In the genomic region with DNA sequence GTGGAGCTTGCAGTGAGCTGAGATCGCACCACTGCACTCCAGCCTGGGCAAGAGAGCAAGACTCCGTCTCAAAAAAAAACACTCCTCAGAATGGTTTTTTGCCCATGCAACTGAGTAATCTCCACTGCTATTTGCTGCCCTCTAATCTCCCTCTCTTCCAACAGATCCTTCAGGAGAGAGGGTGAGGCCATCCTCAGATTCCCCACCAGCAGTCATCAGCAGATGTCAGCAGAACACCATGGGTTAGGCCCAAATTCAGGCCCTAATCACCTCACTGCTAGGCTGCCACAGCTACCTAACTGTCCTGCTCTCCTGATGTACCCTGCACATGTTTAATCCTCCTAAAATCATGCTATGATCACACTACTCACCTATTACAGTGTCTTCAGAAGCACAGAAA, we compare ENCODE assay signal across 12 cellular contexts.
DNase-seq lines count a peak whose midpoint lies in the region; ATAC-seq lines count a peak whose summit lies in the region.
"Had no signal": no experiment of that assay in that cellular context is flagged by ENCODE, and none has a peak within 500 bp of the region (broad histone marks: within the 10 kb centered on the region; RNA-seq: fewer than 3 reads in every experiment).

No MANE protein-coding gene starts in this region.

- H3K27me3 Mint-ChIP-seq in activated CD4-positive, alpha-beta T cell treated with anti-CD3 and anti-CD28 coated beads, Interleukin-2, amount 10 ng/mL, durations not matched to agents 24 days and 14 days, result no peaks in the 10 kb centered on the region
- peaks cover 3% of the 10 kb centered on the region for H3K27me3 Mint-ChIP-seq in activated T-helper 17 cell treated with anti-CD3 and anti-CD28 coated beads, Interleukin-2, amount 50 U/mL, for 72 hours

- H3K9me3 Mint-ChIP-seq in activated CD4-positive, alpha-beta T cell treated with anti-CD3 and anti-CD28 coated beads, Interleukin-2, amount 10 ng/mL, durations not matched to agents 24 days and 14 days, result no peaks in the 10 kb centered on the region
- H3K9me3 Mint-ChIP-seq in activated T-helper 17 cell treated with anti-CD3 and anti-CD28 coated beads, Interleukin-2, amount 50 U/mL, for 72 hours, result no peaks in the 10 kb centered on the region

- DNase-seq in activated CD4-positive, alpha-beta T cell treated with anti-CD3 and anti-CD28 coated beads, Interleukin-2, amount 10 ng/mL, durations not matched to agents 24 days and 14 days, result no peak
- DNase-seq in activated CD4-positive, alpha-beta T cell treated with anti-CD3 and anti-CD28 coated beads, Interleukin-2, amount 50 U/mL, for 48 hours, result no peak
- DNase-seq in sciatic nerve (ENCODE audit: low spot score) (no peak), medulla oblongata (ENCODE audit: extremely low spot score) (no peak), KG1 (lab: John Stamatoyannopoulos, UW) (no peak)
- no peak for DNase-seq in central memory CD4-positive, alpha-beta T cell
- DNase-seq: activated CD4-positive, alpha-beta T cell treated with anti-CD3 and anti-CD28 coated beads for 4 hours; amniotic stem cell; left ventricle myocardium inferior; NCI-H1092 had no signal

- H3K4me1 Mint-ChIP-seq in activated CD4-positive, alpha-beta T cell treated with anti-CD3 and anti-CD28 coated beads, Interleukin-2, amount 10 ng/mL, durations not matched to agents 24 days and 14 days, result peaks cover 25% of the 10 kb centered on the region
- H3K4me1 Mint-ChIP-seq in activated T-helper 17 cell treated with anti-CD3 and anti-CD28 coated beads, Interleukin-2, amount 50 U/mL, for 72 hours, result peaks cover 10% of the 10 kb centered on the region

- no peak overlapping the region for H3K4me3 Mint-ChIP-seq in activated CD4-positive, alpha-beta T cell treated with anti-CD3 and anti-CD28 coated beads, Interleukin-2, amount 10 ng/mL, durations not matched to agents 24 days and 14 days
- H3K4me3 Mint-ChIP-seq in activated T-helper 17 cell treated with anti-CD3 and anti-CD28 coated beads, Interleukin-2, amount 50 U/mL, for 72 hours, result no peak overlapping the region

- H3K27ac Mint-ChIP-seq in activated CD4-positive, alpha-beta T cell treated with anti-CD3 and anti-CD28 coated beads, Interleukin-2, amount 10 ng/mL, durations not matched to agents 24 days and 14 days, result peak overlapping the region; percentile 5
- peak overlapping the region; percentile 29 for H3K27ac Mint-ChIP-seq in activated T-helper 17 cell treated with anti-CD3 and anti-CD28 coated beads, Interleukin-2, amount 50 U/mL, for 72 hours

- no peaks in the 10 kb centered on the region for H3K36me3 Mint-ChIP-seq in activated CD4-positive, alpha-beta T cell treated with anti-CD3 and anti-CD28 coated beads, Interleukin-2, amount 10 ng/mL, durations not matched to agents 24 days and 14 days (ENCODE audit: low read depth)
- H3K36me3 Mint-ChIP-seq in activated T-helper 17 cell treated with anti-CD3 and anti-CD28 coated beads, Interleukin-2, amount 50 U/mL, for 72 hours (ENCODE audit: low read depth), result no peaks in the 10 kb centered on the region

- ATAC-seq in HG02588 (IDR thresholded peaks at IDR 0.05; ENCODE audit: unreplicated experiment) (peak; percentile 14), sciatic nerve (peak; percentile 39)
- no peak for ATAC-seq in activated T-helper 17 cell treated with anti-CD3 and anti-CD28 coated beads, Interleukin-2, amount 50 U/mL, for 72 hours (replicated peaks)

- intact Hi-C loops in activated CD4-positive, alpha-beta T cell treated with anti-CD3 and anti-CD28 coated beads, Interleukin-2, amount 10 ng/mL, durations not matched to agents 24 days and 14 days (cut with micrococcal nuclease), result loop anchor here (5.0 kb wide), 1 partner anchor 39 kb away; no protein-coding TSS in a partner anchor
- intact Hi-C loops in sciatic nerve (cut with DNase I), result no loop called here
